ENCODE assay signal across 8 cellular contexts in genomic region chr1:44721521-44722361, GRCh38. TPM values are rescaled to one million over a fixed set of nuclear protein-coding genes. Genes with fewer than 3 reads are reported as not detected.
A peak's percentile ranks its signal among the peaks of the same experiment; 100 is the strongest.
DNase-seq lines count a peak whose midpoint lies in the region; TF ChIP-seq lines count a peak whose summit lies in the region.

No MANE protein-coding gene starts in this region.

- H3K4me2 ChIP-seq in KMS-11 (peak overlapping the region; percentile 6; the same call in 1 of the 2 replicates), hepatocyte (peak overlapping the region; percentile 6)

- no peaks in the 10 kb centered on the region for H3K27me3 Mint-ChIP-seq in activated naive CD4-positive, alpha-beta T cell treated with anti-CD3 and anti-CD28 coated beads, Interleukin-2, amount 50 U/mL, for 24 hours

- no peaks in the 10 kb centered on the region for H3K9me3 ChIP-seq in hepatocyte (ENCODE audit: low read depth)

- H3K4me3 ChIP-seq in GM06990 (replicated peaks; ENCODE audit: low read depth, low read length) (no peak overlapping the region), KMS-11 (IDR thresholded peaks at IDR 0.05; ENCODE audit: insufficient read depth, low read depth, low read length) (no peak overlapping the region), hepatocyte (no peak overlapping the region), lower leg skin (ENCODE audit: low read depth, poor library complexity, severe bottlenecking) (no peak overlapping the region)

- H4K20me1 ChIP-seq in KMS-11 (ENCODE audit: insufficient read depth): no peaks in the 10 kb centered on the region
- no peaks in the 10 kb centered on the region for H4K20me1 ChIP-seq in hepatocyte (ENCODE audit: insufficient read depth, poor library complexity, severe bottlenecking)

- H3K27ac ChIP-seq in KMS-11 (peak overlapping the region; percentile 87), hepatocyte (no peak overlapping the region)

- H2AFZ ChIP-seq in KMS-11 (ENCODE audit: low read depth) (peak overlapping the region; percentile 42), hepatocyte (no peak overlapping the region)

- no peaks in the 10 kb centered on the region for H3K36me3 Mint-ChIP-seq in activated naive CD4-positive, alpha-beta T cell treated with anti-CD3 and anti-CD28 coated beads, Interleukin-2, amount 50 U/mL, for 24 hours

- no peak for TF ChIP-seq CTCF in GM06990 (IDR thresholded peaks at IDR 0.05; ENCODE audit: insufficient read depth, low read length, poor library complexity, severe bottlenecking)
- no peak for TF ChIP-seq CTCF in KMS-11 (conservative IDR thresholded peaks at IDR 0.05; ENCODE audit: low read depth, low read length)
- no peak for TF ChIP-seq CTCF in hepatocyte (IDR thresholded peaks at IDR 0.05; ENCODE audit: poor library complexity)
- no peak for TF ChIP-seq CTCF in lower leg skin (IDR thresholded peaks at IDR 0.05)

- peak overlapping the region; percentile 79 for H3K4me3 Mint-ChIP-seq in activated naive CD4-positive, alpha-beta T cell treated with anti-CD3 and anti-CD28 coated beads, Interleukin-2, amount 50 U/mL, for 24 hours

- H3K9ac ChIP-seq in KMS-11: peak overlapping the region; percentile 55; the same call in 1 of the 2 replicates

- H3K27ac Mint-ChIP-seq in activated naive CD4-positive, alpha-beta T cell treated with anti-CD3 and anti-CD28 coated beads, Interleukin-2, amount 50 U/mL, for 24 hours: peak overlapping the region; percentile 99

- H3K9me2 ChIP-seq in hepatocyte (replicated peaks; ENCODE audit: insufficient read depth): no peaks in the 10 kb centered on the region

- H3K36me3 ChIP-seq in GM06990 (ENCODE audit: control insufficient read depth, insufficient read depth, low read length) (no peaks in the 10 kb centered on the region), KMS-11 (ENCODE audit: insufficient read depth) (no peaks in the 10 kb centered on the region), hepatocyte (replicated peaks; ENCODE audit: insufficient read depth, low read depth) (no peaks in the 10 kb centered on the region)

- WGBS in hepatocyte (ENCODE audit: low lambda C conversion rate, missing lambda C conversion rate): 48% methylated on average over 14 of the region's 14 CpGs
- 44 to 58% methylated on average over 14 of the region's 14 CpGs for WGBS in lower leg skin, 2 donors

- no peaks in the 10 kb centered on the region for H3K27me3 ChIP-seq in GM06990 (replicated peaks; ENCODE audit: control insufficient read depth, insufficient read depth, low read length)
- no peaks in the 10 kb centered on the region for H3K27me3 ChIP-seq in KMS-11 (ENCODE audit: insufficient read depth, low read depth)
- H3K27me3 ChIP-seq in hepatocyte: no peaks in the 10 kb centered on the region

- TF ChIP-seq POLR2A in lower leg skin (IDR thresholded peaks at IDR 0.05): peak in 1 of 2 donors; percentile 48

- intact Hi-C loops in lower leg skin (cut with DNase I; ENCODE audit: low total_unique reads): no loop called here

- peaks cover 49% of the 10 kb centered on the region for H3K4me1 ChIP-seq in KMS-11 (ENCODE audit: low read depth, poor library complexity, severe bottlenecking)
- no peaks in the 10 kb centered on the region for H3K4me1 ChIP-seq in hepatocyte (ENCODE audit: insufficient read depth)

- no peaks in the 10 kb centered on the region for H3K9me3 Mint-ChIP-seq in activated naive CD4-positive, alpha-beta T cell treated with anti-CD3 and anti-CD28 coated beads, Interleukin-2, amount 50 U/mL, for 24 hours

- no peaks in the 10 kb centered on the region for H3K79me2 ChIP-seq in KMS-11 (ENCODE audit: insufficient read depth, low read depth)
- no peaks in the 10 kb centered on the region for H3K79me2 ChIP-seq in hepatocyte

- DNase-seq in GM06990 (ENCODE audit: extremely low read depth, insufficient read length) (peak; percentile 87), GOT3 (lab: John Stamatoyannopoulos, UW) (peak; percentile 24), SIG-M5 (lab: John Stamatoyannopoulos, UW) (peak; percentile 89), hepatocyte (ENCODE audit: low spot score) (peak; percentile 56), lower leg skin (ENCODE audit: low spot score in 2 of 2) (no peak)
- peak; percentile 81 to 86 (median 82) for DNase-seq in stimulated activated CD4-positive, alpha-beta T cell treated with anti-CD3 and anti-CD28 coated beads, Interleukin-12 subunit alpha, Interleukin-12 subunit beta, amount 100 ng/mL, for 48 hours (ENCODE audit: low read depth in 2 of 3, low spot score in 1 of 3)

- H3K4me1 Mint-ChIP-seq in activated naive CD4-positive, alpha-beta T cell treated with anti-CD3 and anti-CD28 coated beads, Interleukin-2, amount 50 U/mL, for 24 hours: peaks cover 77% of the 10 kb centered on the region

RNA-seq across cellular contexts. Expression of gene RNU5D-1, which starts 9.2 kb away (rescaled TPM):
- total RNA-seq in hepatocyte (not detected in 2 replicates), lower leg skin (not detected)
- not detected in 2 replicates for polyA plus RNA-seq in hepatocyte

RNA-seq across cellular contexts. Expression of gene KIF2C, which starts 17.9 kb away (rescaled TPM):
- 4.1 and 5.8 TPM in 2 replicates for total RNA-seq in hepatocyte
- polyA plus RNA-seq in hepatocyte: 6.7 and 8.8 TPM in 2 replicates
- 1 to 10 TPM in 3 of 4 donors, under 1 TPM in 1; 0.76 to 4.5 (median 3.7) TPM for total RNA-seq in lower leg skin

RNA-seq across cellular contexts. Expression of gene ARMH1, which starts 47.2 kb away (rescaled TPM):
- total RNA-seq in hepatocyte (1.2 and 3.1 TPM in 2 replicates), lower leg skin (1 to 10 TPM in 1 of 4 donors, not detected in 3; 2.7 TPM)
- 6.1 and 6.3 TPM in 2 replicates for polyA plus RNA-seq in hepatocyte

RNA-seq across cellular contexts. Expression of gene TMEM53, which starts 47.5 kb away (rescaled TPM):
- total RNA-seq in hepatocyte: 6.9 and 11.7 TPM in 2 replicates
- polyA plus RNA-seq in hepatocyte: 27.5 and 37.4 TPM in 2 replicates
- 10 to 100 TPM in 2 of 4 donors, 1 to 10 TPM in 2; 5.2 to 23.4 (median 9.9) TPM for total RNA-seq in lower leg skin

RNA-seq across cellular contexts. Expression of gene RPS8, which starts 53.6 kb away (rescaled TPM):
- total RNA-seq in hepatocyte: 2,179 and 2,550 TPM in 2 replicates
- polyA plus RNA-seq in hepatocyte: 481 and 503 TPM in 2 replicates
- 1,000 to 10,000 TPM; 2,628 to 4,866 (median 3,019) TPM for total RNA-seq in lower leg skin

Comparison
In these comparisons a context has a peak if more than half of its experiments do, and no peak if none do; other contexts are left out.
1. DNase-seq: peak in GM06990 (single experiment), GOT3 (single experiment), SIG-M5 (single experiment), hepatocyte (single experiment) and stimulated activated CD4-positive, alpha-beta T cell treated with anti-CD3 and anti-CD28 coated beads, Interleukin-12 subunit alpha, Interleukin-12 subunit beta, amount 100 ng/mL, for 48 hours (3 of 3); none in lower leg skin (0 of 2).